ENCODE assay signal across 15 cellular contexts in the genomic region with DNA sequence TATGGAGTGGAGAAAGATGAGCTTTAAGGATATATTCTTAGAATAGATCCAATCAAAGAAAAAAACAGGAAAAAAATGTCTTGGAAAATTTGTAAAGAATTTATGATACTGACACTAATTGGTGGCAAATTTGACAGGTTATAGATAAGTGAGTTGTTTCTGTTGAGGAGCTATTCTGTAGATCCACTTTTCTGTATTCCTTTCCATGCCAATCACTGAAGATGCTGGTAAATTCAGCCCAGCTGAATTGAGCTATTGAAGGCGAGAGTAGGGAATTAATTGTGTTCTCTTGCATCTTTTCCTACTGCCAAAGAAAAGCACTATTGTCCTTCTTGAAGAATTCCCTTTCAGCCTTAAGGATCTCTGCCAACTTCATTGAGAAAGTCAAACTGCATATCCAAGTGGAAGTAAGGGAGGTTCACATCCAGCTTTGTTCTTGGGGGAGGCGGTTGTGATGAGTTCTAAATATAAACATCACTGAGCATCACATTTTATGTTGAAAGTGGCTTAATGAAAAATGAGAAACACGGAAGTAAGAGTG.
DNase-seq lines count a peak whose midpoint lies in the region; ATAC-seq, FAIRE-seq and TF ChIP-seq lines count a peak whose summit lies in the region.
"Had no signal": no experiment of that assay in that cellular context is flagged by ENCODE, and none has a peak within 500 bp of the region (broad histone marks: within the 10 kb centered on the region; RNA-seq: fewer than 3 reads in every experiment).

No MANE protein-coding gene starts in this region.

- peak overlapping the region; percentile 93 for H3K27ac ChIP-seq in A549
- peak overlapping the region; percentile 29 for H3K27ac ChIP-seq in angular gyrus (ENCODE audit: low read depth, low read length)
- no peak overlapping the region for H3K27ac ChIP-seq in neural cell (ENCODE audit: low read length)
- H3K27ac ChIP-seq: RWPE1 had no signal

- no peaks in the 10 kb centered on the region for H3K79me2 ChIP-seq in neural cell (replicated peaks; ENCODE audit: insufficient read depth, low read length)

- DNase-seq in A549 (ENCODE audit: low read depth in 1 of 2, low spot score in 1 of 2), result no peak
- DNase-seq in fibroblast of the aortic adventitia (ENCODE audit: low read depth), result peak; percentile 11
- DNase-seq in NCI-H187 treated with DMSO at 0.1 percent for 48 hours (lab: John Stamatoyannopoulos, UW), result no peak
- no peak for DNase-seq in activated CD4-positive, alpha-beta T cell treated with anti-CD3 and anti-CD28 coated beads, Interleukin-2, amount 50 U/mL, for 4 hours
- no peak for DNase-seq in activated CD4-positive, alpha-beta T cell treated with anti-CD3 and anti-CD28 coated beads for 4 hours
- DNase-seq: 8988T, Caco-2, H7, Karpas-422, NCI-H2029, NCI-H524 treated with DMSO at 0.1 percent for 48 hours had no signal

- no peaks in the 10 kb centered on the region for H3K36me3 ChIP-seq in neural cell (ENCODE audit: insufficient read depth, low read length)

- CTCF ChIA-PET in A549 (lab: Yijun Ruan, JAX), result interaction anchor here (1.6 kb wide), 1 partner anchor 54 kb away, joined by 3 read pairs; no protein-coding TSS in a partner anchor

- H3K4me1 ChIP-seq in A549, result peaks cover 56% of the 10 kb centered on the region
- H3K4me1 ChIP-seq: Caco-2 had no signal

- TF ChIP-seq RAD21 in A549 (conservative IDR thresholded peaks at IDR 0.05 in 1 of 2, IDR thresholded peaks at IDR 0.05 in 1 of 2) (no peak), neural cell (conservative IDR thresholded peaks at IDR 0.05) (no peak)

- H3K9me3 ChIP-seq in A549 (no peaks in the 10 kb centered on the region), neural cell (ENCODE audit: low read length) (no peaks in the 10 kb centered on the region)
- H3K9me3 ChIP-seq: Caco-2 had no signal

- no peak for TF ChIP-seq CTCF in A549 (IDR thresholded peaks at IDR 0.05)
- TF ChIP-seq CTCF in fibroblast of the aortic adventitia (IDR thresholded peaks at IDR 0.05; ENCODE audit: insufficient read depth, low read length), result no peak
- no peak for TF ChIP-seq CTCF in neural cell (IDR thresholded peaks at IDR 0.05; ENCODE audit: poor library complexity, severe bottlenecking)

- H3K4me2 ChIP-seq in A549, result peak overlapping the region; percentile 77
- peak overlapping the region; percentile 0 for H3K4me2 ChIP-seq in neural cell (ENCODE audit: low read length)

- H2AFZ ChIP-seq in neural cell (ENCODE audit: low read depth, low read length), result no peak overlapping the region

- no peaks in the 10 kb centered on the region for H3F3A ChIP-seq in neural cell (ENCODE audit: insufficient read depth, low read length, poor library complexity, severe bottlenecking)

- no peak overlapping the region for H3K9ac ChIP-seq in neural cell (ENCODE audit: low read length)

- FAIRE-seq in A549 (lab: Jason Lieb, UNC), result no peak

- no peak overlapping the region for H3K4me3 ChIP-seq in A549
- H3K4me3 ChIP-seq in fibroblast of the aortic adventitia (ENCODE audit: low read depth, low read length), result no peak overlapping the region
- H3K4me3 ChIP-seq in neural cell (ENCODE audit: low read length), result no peak overlapping the region

- TF ChIP-seq EP300 in A549 (IDR thresholded peaks at IDR 0.05) (no peak), neural cell (conservative IDR thresholded peaks at IDR 0.05; ENCODE audit: poor library complexity, severe bottlenecking) (peak; percentile 73)

- H4K20me1 ChIP-seq in neural cell (ENCODE audit: insufficient read depth), result no peaks in the 10 kb centered on the region

- H3K27me3 ChIP-seq in neural cell (ENCODE audit: insufficient read depth, low read depth, low read length), result no peaks in the 10 kb centered on the region

- POLR2A ChIA-PET in A549 (lab: Yijun Ruan, JAX), result no interaction called here

- no peaks in the 10 kb centered on the region for H3K9me2 ChIP-seq in neural cell (ENCODE audit: insufficient read depth, low read length)

- ATAC-seq in A549, result no peak
- ATAC-seq in HG02763 (IDR thresholded peaks at IDR 0.05; ENCODE audit: unreplicated experiment), result no peak

- WGBS in A549 (ENCODE audit: missing lambda C conversion rate), result 42% methylated on average over 3 of the region's 3 CpGs

- TF ChIP-seq POLR2A in A549 (IDR thresholded peaks at IDR 0.05; ENCODE audit: low read length), result no peak

TF ChIP-seq in A549, 52 proteins besides CTCF, POLR2A, EP300 and RAD21 (continues in another document):
- TF ChIP-seq, protein P1, sequence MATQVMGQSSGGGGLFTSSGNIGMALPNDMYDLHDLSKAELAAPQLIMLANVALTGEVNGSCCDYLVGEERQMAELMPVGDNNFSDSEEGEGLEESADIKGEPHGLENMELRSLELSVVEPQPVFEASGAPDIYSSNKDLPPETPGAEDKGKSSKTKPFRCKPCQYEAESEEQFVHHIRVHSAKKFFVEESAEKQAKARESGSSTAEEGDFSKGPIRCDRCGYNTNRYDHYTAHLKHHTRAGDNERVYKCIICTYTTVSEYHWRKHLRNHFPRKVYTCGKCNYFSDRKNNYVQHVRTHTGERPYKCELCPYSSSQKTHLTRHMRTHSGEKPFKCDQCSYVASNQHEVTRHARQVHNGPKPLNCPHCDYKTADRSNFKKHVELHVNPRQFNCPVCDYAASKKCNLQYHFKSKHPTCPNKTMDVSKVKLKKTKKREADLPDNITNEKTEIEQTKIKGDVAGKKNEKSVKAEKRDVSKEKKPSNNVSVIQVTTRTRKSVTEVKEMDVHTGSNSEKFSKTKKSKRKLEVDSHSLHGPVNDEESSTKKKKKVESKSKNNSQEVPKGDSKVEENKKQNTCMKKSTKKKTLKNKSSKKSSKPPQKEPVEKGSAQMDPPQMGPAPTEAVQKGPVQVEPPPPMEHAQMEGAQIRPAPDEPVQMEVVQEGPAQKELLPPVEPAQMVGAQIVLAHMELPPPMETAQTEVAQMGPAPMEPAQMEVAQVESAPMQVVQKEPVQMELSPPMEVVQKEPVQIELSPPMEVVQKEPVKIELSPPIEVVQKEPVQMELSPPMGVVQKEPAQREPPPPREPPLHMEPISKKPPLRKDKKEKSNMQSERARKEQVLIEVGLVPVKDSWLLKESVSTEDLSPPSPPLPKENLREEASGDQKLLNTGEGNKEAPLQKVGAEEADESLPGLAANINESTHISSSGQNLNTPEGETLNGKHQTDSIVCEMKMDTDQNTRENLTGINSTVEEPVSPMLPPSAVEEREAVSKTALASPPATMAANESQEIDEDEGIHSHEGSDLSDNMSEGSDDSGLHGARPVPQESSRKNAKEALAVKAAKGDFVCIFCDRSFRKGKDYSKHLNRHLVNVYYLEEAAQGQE (IDR thresholded peaks at IDR 0.05), result no peak
- TF ChIP-seq CHD4 (IDR thresholded peaks at IDR 0.05; ENCODE audit: borderline replicate concordance) (no peak), CBX8 (IDR thresholded peaks at IDR 0.05) (no peak), KDM1A (IDR thresholded peaks at IDR 0.05; ENCODE audit: low read depth) (no peak), BHLHE40 (IDR thresholded peaks at IDR 0.05; ENCODE audit: low read depth, low read length) (no peak), HOXB5 (CRISPR knock-in tag; IDR thresholded peaks at IDR 0.05) (no peak)
- TF ChIP-seq, protein P2, sequence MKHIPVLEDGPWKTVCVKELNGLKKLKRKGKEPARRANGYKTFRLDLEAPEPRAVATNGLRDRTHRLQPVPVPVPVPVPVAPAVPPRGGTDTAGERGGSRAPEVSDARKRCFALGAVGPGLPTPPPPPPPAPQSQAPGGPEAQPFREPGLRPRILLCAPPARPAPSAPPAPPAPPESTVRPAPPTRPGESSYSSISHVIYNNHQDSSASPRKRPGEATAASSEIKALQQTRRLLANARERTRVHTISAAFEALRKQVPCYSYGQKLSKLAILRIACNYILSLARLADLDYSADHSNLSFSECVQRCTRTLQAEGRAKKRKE (CRISPR knock-in tag; IDR thresholded peaks at IDR 0.05; ENCODE audit: low read depth), result no peak

TF ChIP-seq in neural cell, 6 proteins besides CTCF, POLR2A, EP300 and RAD21:
- no peak for TF ChIP-seq EZH2 (IDR thresholded peaks at IDR 0.05; ENCODE audit: borderline replicate concordance, insufficient read depth, low read length, poor library complexity, severe bottlenecking)
- peak; percentile 19 for TF ChIP-seq POLR2AphosphoS5 (IDR thresholded peaks at IDR 0.05)
- no peak for TF ChIP-seq TAF1 (IDR thresholded peaks at IDR 0.05; ENCODE audit: low read depth)
- no peak for TF ChIP-seq MXI1 (conservative IDR thresholded peaks at IDR 0.05; ENCODE audit: poor library complexity, severe bottlenecking)
- TF ChIP-seq, protein P1 (IDR thresholded peaks at IDR 0.05; ENCODE audit: borderline replicate concordance), result peak; percentile 86
- TF ChIP-seq SMC3 (conservative IDR thresholded peaks at IDR 0.05; ENCODE audit: poor library complexity), result no peak
